ENCODE assay signal across 1 cellular context in genomic region chr6:10794239-10794638, GRCh38.
A peak's percentile ranks its signal among the peaks of the same experiment; 100 is the strongest.
TF ChIP-seq lines count a peak whose summit lies in the region.

No MANE protein-coding gene starts in this region.

TF ChIP-seq in K562, 482 proteins besides CTCF, POLR2A, EP300 and RAD21 (continued from another document):
- TF ChIP-seq TSHZ1 (CRISPR knock-in tag; IDR thresholded peaks at IDR 0.05), result no peak
- no peak for TF ChIP-seq ZC3H4 (CRISPR knock-in tag; IDR thresholded peaks at IDR 0.05; ENCODE audit: borderline replicate concordance)
- TF ChIP-seq NCOR1 (IDR thresholded peaks at IDR 0.05), result peak; percentile 79
- no peak for TF ChIP-seq PRMT5 (CRISPR knock-in tag; IDR thresholded peaks at IDR 0.05)
- TF ChIP-seq ZNF655 (CRISPR knock-in tag; IDR thresholded peaks at IDR 0.05), result no peak
- TF ChIP-seq ZNF224 (CRISPR knock-in tag; IDR thresholded peaks at IDR 0.05), result no peak
- no peak for TF ChIP-seq CREBBP (IDR thresholded peaks at IDR 0.05; ENCODE audit: low read depth, low read length)
- TF ChIP-seq BRD4 (IDR thresholded peaks at IDR 0.05), result no peak
- TF ChIP-seq POLR2AphosphoS2 (IDR thresholded peaks at IDR 0.05; ENCODE audit: low read length), result no peak
- no peak for TF ChIP-seq ARID4B (CRISPR knock-in tag; IDR thresholded peaks at IDR 0.05)
- no peak for TF ChIP-seq ZNF785 (CRISPR knock-in tag; IDR thresholded peaks at IDR 0.05)
- no peak for TF ChIP-seq SP2 (IDR thresholded peaks at IDR 0.05; ENCODE audit: extremely low read depth, low read depth, low read length, poor library complexity, severe bottlenecking)
- no peak for TF ChIP-seq XRCC4 (IDR thresholded peaks at IDR 0.05; ENCODE audit: extremely low read depth, insufficient read depth, insufficient read length)
- no peak for TF ChIP-seq CTCFL (IDR thresholded peaks at IDR 0.05; ENCODE audit: borderline replicate concordance, insufficient read depth, low read depth, low read length, poor library complexity, severe bottlenecking)
- TF ChIP-seq ZNF318 (IDR thresholded peaks at IDR 0.05; ENCODE audit: borderline replicate concordance in 1 of 2, low read depth in 1 of 2), result no peak
- no peak for TF ChIP-seq LARP7 (IDR thresholded peaks at IDR 0.05)
- TF ChIP-seq MEIS2 (IDR thresholded peaks at IDR 0.05; ENCODE audit: partially characterized antibody), result no peak
- no peak for TF ChIP-seq E2F3 (CRISPR knock-in tag; IDR thresholded peaks at IDR 0.05)
- TF ChIP-seq CBFA2T3 (IDR thresholded peaks at IDR 0.05), result peak; percentile 90
- TF ChIP-seq MLLT1 (IDR thresholded peaks at IDR 0.05), result no peak
- peak; percentile 60; the same call in 1 of the 2 replicates for TF ChIP-seq STAT5A (IDR thresholded peaks at IDR 0.05; ENCODE audit: borderline replicate concordance, low read length)
- no peak for TF ChIP-seq SLC30A9 (CRISPR knock-in tag; IDR thresholded peaks at IDR 0.05)
- TF ChIP-seq TEAD4 (IDR thresholded peaks at IDR 0.05; ENCODE audit: low read length), result peak; percentile 82
- TF ChIP-seq TEAD4 (CRISPR knock-in tag; IDR thresholded peaks at IDR 0.05; ENCODE audit: borderline replicate concordance), result no peak
TF ChIP-seq in K562: peak in this region for 21.
